In genomic region chr5:93580387-93581100, GRCh38 we compare ENCODE assay signal across 8 cellular contexts. TPM values are rescaled to one million over a fixed set of nuclear protein-coding genes. Genes with fewer than 3 reads are reported as not detected.
DNase-seq lines count a peak whose midpoint lies in the region; ATAC-seq and TF ChIP-seq lines count a peak whose summit lies in the region.

No MANE protein-coding gene starts in this region.

- H3K4me3 ChIP-seq in SK-N-MC (peak overlapping the region; percentile 99), fibroblast of the aortic adventitia (ENCODE audit: low read depth, low read length) (peak overlapping the region; percentile 89)

- DNase-seq in NCI-H82 (lab: John Stamatoyannopoulos, UW) (peak; percentile 42), NCI-H82 treated with DMSO at 0.1 percent for 48 hours (lab: John Stamatoyannopoulos, UW; ENCODE audit: unreplicated experiment) (no peak), SK-N-MC (ENCODE audit: low read depth, low spot score) (no peak), fibroblast of the aortic adventitia (ENCODE audit: low read depth) (peak; percentile 62), progenitor cell of endocrine pancreas (ENCODE audit: low spot score, unreplicated experiment) (no peak), osteocyte (ENCODE audit: extremely low spot score, unreplicated experiment) (no peak), GM19240 (ENCODE audit: insufficient read length, low spot score) (no peak)

- H3K36me3 ChIP-seq in SK-N-MC (ENCODE audit: insufficient read depth, low read length): no peaks in the 10 kb centered on the region

- H3K36me3 Mint-ChIP-seq in progenitor cell of endocrine pancreas (ENCODE audit: insufficient read depth) (no peaks in the 10 kb centered on the region), osteocyte (ENCODE audit: unreplicated experiment) (no peaks in the 10 kb centered on the region)

- no peaks in the 10 kb centered on the region for H3K9me3 ChIP-seq in SK-N-MC (ENCODE audit: low read depth, low read length)

- H3K27ac ChIP-seq in SK-N-MC: peak overlapping the region; percentile 74; the same call in 1 of the 2 replicates

- peaks cover 11% of the 10 kb centered on the region for H3K4me1 Mint-ChIP-seq in progenitor cell of endocrine pancreas (ENCODE audit: low read depth)
- peaks cover 32% of the 10 kb centered on the region for H3K4me1 Mint-ChIP-seq in osteocyte (ENCODE audit: unreplicated experiment)

- H3K9me3 Mint-ChIP-seq in progenitor cell of endocrine pancreas (ENCODE audit: low read depth): no peaks in the 10 kb centered on the region
- no peaks in the 10 kb centered on the region for H3K9me3 Mint-ChIP-seq in osteocyte (ENCODE audit: unreplicated experiment)

- H3K27ac Mint-ChIP-seq in progenitor cell of endocrine pancreas (peak overlapping the region; percentile 53), osteocyte (ENCODE audit: unreplicated experiment) (no peak overlapping the region)

- H3K9ac ChIP-seq in SK-N-MC (ENCODE audit: insufficient read length): peak overlapping the region; percentile 86

- H3K27me3 Mint-ChIP-seq in progenitor cell of endocrine pancreas: peaks cover 41% of the 10 kb centered on the region
- no peaks in the 10 kb centered on the region for H3K27me3 Mint-ChIP-seq in osteocyte (ENCODE audit: unreplicated experiment)

- H3K4me3 Mint-ChIP-seq in progenitor cell of endocrine pancreas (ENCODE audit: low read depth): no peak overlapping the region
- H3K4me3 Mint-ChIP-seq in osteocyte (ENCODE audit: unreplicated experiment): no peak overlapping the region

- ATAC-seq in HG02610 (IDR thresholded peaks at IDR 0.05; ENCODE audit: unreplicated experiment): no peak

- TF ChIP-seq CTCF in fibroblast of the aortic adventitia (IDR thresholded peaks at IDR 0.05; ENCODE audit: insufficient read depth, low read length): no peak
- TF ChIP-seq CTCF in progenitor cell of endocrine pancreas (IDR thresholded peaks at IDR 0.05; ENCODE audit: unreplicated experiment): no peak
- no peak for TF ChIP-seq CTCF in osteocyte (IDR thresholded peaks at IDR 0.05)

RNA-seq across cellular contexts. Expression of gene NR2F1-AS1, which starts 0.5 kb away (rescaled TPM):
- total RNA-seq in fibroblast of the aortic adventitia (ENCODE audit: low replicate concordance): 11.8 and 23.7 TPM in 2 replicates
- 6.3 and 10.6 TPM in 2 replicates for total RNA-seq in progenitor cell of endocrine pancreas
- 40.9 and 42.8 TPM in 2 replicates for total RNA-seq in osteocyte

RNA-seq across cellular contexts. Expression of gene NR2F1, which starts 2.5 kb away (rescaled TPM):
- total RNA-seq in fibroblast of the aortic adventitia (ENCODE audit: low replicate concordance) (8.0 and 20.5 TPM in 2 replicates), progenitor cell of endocrine pancreas (34.8 and 35.4 TPM in 2 replicates), osteocyte (189 and 197 TPM in 2 replicates)

Comparison
In these comparisons a context has a peak if more than half of its experiments do, and no peak if none do; other contexts are left out.
1. DNase-seq: peak in NCI-H82 (single experiment) and fibroblast of the aortic adventitia (single experiment); none in NCI-H82 treated with DMSO at 0.1 percent for 48 hours (single experiment), SK-N-MC (single experiment), progenitor cell of endocrine pancreas (single experiment), osteocyte (single experiment) and GM19240 (single experiment).